Comparison of ENCODE assay signal across 8 cellular contexts in the genomic region with DNA sequence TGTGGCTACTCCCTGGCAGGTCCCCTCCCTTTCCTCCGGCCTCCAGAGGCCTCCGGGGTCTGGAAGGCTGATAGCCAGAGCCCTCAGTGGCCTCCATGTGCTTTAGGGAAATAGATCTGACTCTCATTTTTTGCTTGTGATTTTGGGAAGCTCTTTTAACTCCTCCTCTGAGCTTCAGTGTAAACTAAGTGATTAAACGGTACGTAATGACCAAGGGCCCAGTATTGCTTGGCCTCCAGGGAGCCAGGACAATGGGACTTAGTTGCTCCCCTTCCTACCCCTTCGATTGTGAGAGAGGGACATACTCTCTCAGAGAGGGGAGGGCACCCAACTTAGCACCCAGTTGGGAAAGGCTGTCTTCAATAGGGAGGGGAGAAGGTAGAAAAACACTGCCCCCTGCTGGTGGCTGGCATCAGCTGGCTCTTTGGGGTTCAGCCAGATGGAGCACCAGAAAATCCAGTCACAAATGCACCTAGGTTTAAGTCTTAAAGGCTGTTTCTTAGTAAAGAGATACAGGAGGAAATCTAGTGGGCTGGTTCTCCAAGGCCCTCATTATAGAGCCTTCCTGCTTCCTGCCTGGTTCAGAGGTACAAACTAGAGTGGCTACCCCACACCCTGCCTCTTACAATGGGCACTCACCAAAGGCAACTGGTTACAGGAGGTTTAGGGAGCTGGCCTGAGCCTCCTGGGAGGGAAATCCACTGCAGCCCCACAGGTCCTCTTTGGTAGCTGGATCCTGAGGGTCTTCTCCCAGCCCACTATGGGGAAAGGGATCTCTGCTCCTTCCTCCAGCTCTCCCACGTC.
DNase-seq lines count a peak whose midpoint lies in the region; ATAC-seq lines count a peak whose summit lies in the region.

No MANE protein-coding gene starts in this region.

- ATAC-seq in HG03175 (IDR thresholded peaks at IDR 0.05; ENCODE audit: unreplicated experiment) = no peak

- DNase-seq in SIG-M5 treated with dmso at 0.1 percent for 504 hours (lab: John Stamatoyannopoulos, UW; ENCODE audit: unreplicated experiment) (peak; percentile 79), SIG-M5 (lab: John Stamatoyannopoulos, UW) (no peak), NCI-H2227 (lab: John Stamatoyannopoulos, UW; ENCODE audit: unreplicated experiment) (peak; percentile 60), kidney tubule cell (ENCODE audit: low spot score) (peak; percentile 64)
- peak; percentile 80 for DNase-seq in activated CD4-positive, alpha-beta T cell treated with anti-CD3 and anti-CD28 coated beads for 1 hour
- peak; percentile 77 for DNase-seq in central memory CD4-positive, alpha-beta T cell
- peak; percentile 92 for DNase-seq in stimulated activated CD4-positive, alpha-beta T cell treated with anti-CD3 and anti-CD28 coated beads, Interleukin-4, amount 100 ng/mL, for 24 hours
